In the genomic region with DNA sequence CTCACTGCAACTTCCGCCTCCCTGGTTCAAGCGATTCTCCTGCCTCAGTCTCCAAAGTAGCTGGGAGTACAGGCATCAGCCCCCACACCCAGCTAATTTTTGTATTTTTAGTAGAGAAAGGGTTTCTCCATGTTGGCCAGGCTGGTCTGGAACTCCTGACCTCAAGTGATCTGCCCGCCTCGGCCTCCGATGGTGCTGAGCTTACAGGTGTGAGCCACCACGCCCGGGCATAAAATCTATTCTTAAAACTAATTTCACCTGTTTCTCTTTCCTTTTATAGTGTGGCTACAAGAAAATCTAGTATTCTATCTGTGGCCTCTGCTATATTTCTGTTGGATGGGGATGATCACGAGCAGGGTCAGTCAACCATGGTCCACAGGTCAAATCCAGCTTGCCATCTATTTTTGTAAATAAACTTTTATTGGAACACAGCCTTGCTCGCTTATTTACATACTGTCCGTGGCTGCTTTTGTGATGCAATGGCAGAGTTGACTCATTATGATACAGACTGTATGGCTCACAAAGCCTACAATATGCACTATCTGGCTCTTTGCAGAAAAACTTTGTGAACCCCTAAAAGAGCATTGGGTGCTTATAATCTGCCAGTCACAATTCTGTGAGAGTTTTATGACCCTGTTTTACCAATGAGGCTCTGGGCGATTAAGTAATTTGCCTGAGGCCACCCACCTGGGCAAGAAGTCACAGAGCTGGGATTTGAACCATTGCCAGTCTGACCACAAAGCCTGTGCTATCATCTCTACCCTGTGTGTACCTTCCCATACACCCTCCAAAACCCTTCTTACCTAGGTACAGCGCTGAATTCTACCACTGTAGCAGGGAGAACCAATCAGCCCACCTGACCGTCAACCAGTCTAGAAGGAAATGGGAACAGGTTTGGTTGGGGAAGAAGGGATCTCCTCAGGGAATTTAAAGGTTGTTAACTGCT, we compare ENCODE assay signal across 1 cellular context.
TF ChIP-seq lines count a peak whose summit lies in the region.

No MANE protein-coding gene starts in this region.

TF ChIP-seq in GM12878, 131 proteins besides CTCF, POLR2A, EP300 and RAD21 (continued from another document):
- TF ChIP-seq, protein P1, sequence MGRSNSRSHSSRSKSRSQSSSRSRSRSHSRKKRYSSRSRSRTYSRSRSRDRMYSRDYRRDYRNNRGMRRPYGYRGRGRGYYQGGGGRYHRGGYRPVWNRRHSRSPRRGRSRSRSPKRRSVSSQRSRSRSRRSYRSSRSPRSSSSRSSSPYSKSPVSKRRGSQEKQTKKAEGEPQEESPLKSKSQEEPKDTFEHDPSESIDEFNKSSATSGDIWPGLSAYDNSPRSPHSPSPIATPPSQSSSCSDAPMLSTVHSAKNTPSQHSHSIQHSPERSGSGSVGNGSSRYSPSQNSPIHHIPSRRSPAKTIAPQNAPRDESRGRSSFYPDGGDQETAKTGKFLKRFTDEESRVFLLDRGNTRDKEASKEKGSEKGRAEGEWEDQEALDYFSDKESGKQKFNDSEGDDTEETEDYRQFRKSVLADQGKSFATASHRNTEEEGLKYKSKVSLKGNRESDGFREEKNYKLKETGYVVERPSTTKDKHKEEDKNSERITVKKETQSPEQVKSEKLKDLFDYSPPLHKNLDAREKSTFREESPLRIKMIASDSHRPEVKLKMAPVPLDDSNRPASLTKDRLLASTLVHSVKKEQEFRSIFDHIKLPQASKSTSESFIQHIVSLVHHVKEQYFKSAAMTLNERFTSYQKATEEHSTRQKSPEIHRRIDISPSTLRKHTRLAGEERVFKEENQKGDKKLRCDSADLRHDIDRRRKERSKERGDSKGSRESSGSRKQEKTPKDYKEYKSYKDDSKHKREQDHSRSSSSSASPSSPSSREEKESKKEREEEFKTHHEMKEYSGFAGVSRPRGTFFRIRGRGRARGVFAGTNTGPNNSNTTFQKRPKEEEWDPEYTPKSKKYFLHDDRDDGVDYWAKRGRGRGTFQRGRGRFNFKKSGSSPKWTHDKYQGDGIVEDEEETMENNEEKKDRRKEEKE (IDR thresholded peaks at IDR 0.05): no peak
- no peak for TF ChIP-seq HCFC1 (IDR thresholded peaks at IDR 0.05; ENCODE audit: low read length)
- TF ChIP-seq, protein P2, sequence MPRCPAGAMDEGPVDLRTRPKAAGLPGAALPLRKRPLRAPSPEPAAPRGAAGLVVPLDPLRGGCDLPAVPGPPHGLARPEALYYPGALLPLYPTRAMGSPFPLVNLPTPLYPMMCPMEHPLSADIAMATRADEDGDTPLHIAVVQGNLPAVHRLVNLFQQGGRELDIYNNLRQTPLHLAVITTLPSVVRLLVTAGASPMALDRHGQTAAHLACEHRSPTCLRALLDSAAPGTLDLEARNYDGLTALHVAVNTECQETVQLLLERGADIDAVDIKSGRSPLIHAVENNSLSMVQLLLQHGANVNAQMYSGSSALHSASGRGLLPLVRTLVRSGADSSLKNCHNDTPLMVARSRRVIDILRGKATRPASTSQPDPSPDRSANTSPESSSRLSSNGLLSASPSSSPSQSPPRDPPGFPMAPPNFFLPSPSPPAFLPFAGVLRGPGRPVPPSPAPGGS (IDR thresholded peaks at IDR 0.05; ENCODE audit: borderline replicate concordance, insufficient read depth, low read depth, low read length, poor library complexity, severe bottlenecking): peak; percentile 49
- TF ChIP-seq MYB (IDR thresholded peaks at IDR 0.05; ENCODE audit: borderline replicate concordance, low read depth, low read length): no peak
- peak; percentile 61; the same call in 1 of the 2 replicates for TF ChIP-seq TBL1XR1 (IDR thresholded peaks at IDR 0.05; ENCODE audit: low read depth, low read length)
- TF ChIP-seq TCF12 (IDR thresholded peaks at IDR 0.05; ENCODE audit: low read depth, low read length): no peak
- TF ChIP-seq POLR2AphosphoS5 (IDR thresholded peaks at IDR 0.05; ENCODE audit: low read length): no peak
- no peak for TF ChIP-seq ZNF384 (IDR thresholded peaks at IDR 0.05; ENCODE audit: borderline replicate concordance, low read depth, low read length)
- no peak for TF ChIP-seq CBX3 (IDR thresholded peaks at IDR 0.05; ENCODE audit: borderline replicate concordance, low read depth)
- TF ChIP-seq CEBPB (IDR thresholded peaks at IDR 0.05; ENCODE audit: borderline replicate concordance in 1 of 2, low read depth in 2 of 2, low read length in 2 of 2): no peak; a peak in 2 of 4 replicates
- TF ChIP-seq STAT1 (conservative IDR thresholded peaks at IDR 0.05): no peak
- TF ChIP-seq, protein P3, sequence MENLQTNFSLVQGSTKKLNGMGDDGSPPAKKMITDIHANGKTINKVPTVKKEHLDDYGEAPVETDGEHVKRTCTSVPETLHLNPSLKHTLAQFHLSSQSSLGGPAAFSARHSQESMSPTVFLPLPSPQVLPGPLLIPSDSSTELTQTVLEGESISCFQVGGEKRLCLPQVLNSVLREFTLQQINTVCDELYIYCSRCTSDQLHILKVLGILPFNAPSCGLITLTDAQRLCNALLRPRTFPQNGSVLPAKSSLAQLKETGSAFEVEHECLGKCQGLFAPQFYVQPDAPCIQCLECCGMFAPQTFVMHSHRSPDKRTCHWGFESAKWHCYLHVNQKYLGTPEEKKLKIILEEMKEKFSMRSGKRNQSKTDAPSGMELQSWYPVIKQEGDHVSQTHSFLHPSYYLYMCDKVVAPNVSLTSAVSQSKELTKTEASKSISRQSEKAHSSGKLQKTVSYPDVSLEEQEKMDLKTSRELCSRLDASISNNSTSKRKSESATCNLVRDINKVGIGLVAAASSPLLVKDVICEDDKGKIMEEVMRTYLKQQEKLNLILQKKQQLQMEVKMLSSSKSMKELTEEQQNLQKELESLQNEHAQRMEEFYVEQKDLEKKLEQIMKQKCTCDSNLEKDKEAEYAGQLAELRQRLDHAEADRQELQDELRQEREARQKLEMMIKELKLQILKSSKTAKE (IDR thresholded peaks at IDR 0.05; ENCODE audit: low read depth, poor library complexity, severe bottlenecking): peak; percentile 69
- no peak for TF ChIP-seq EGR1 (IDR thresholded peaks at IDR 0.05; ENCODE audit: borderline replicate concordance in 1 of 2, low read depth in 2 of 2, low read length in 2 of 2)
- TF ChIP-seq BCL11A (IDR thresholded peaks at IDR 0.05; ENCODE audit: low read depth, low read length): peak; percentile 11; the same call in 1 of the 2 replicates
- no peak for TF ChIP-seq ZNF207 (IDR thresholded peaks at IDR 0.05; ENCODE audit: borderline replicate concordance)
- 0 out of 2 replicates have a peak, but pooled peaks have one; percentile 8 for TF ChIP-seq YY1 (IDR thresholded peaks at IDR 0.05; ENCODE audit: low read depth, low read length)
- no peak for TF ChIP-seq GATAD2B (conservative IDR thresholded peaks at IDR 0.05; ENCODE audit: low read depth)
- TF ChIP-seq YBX1 (IDR thresholded peaks at IDR 0.05): no peak
- peak; percentile 61; the same call in 1 of the 2 replicates for TF ChIP-seq TCF3 (IDR thresholded peaks at IDR 0.05; ENCODE audit: borderline replicate concordance, insufficient read depth, low read depth, low read length)
- TF ChIP-seq, protein P4, sequence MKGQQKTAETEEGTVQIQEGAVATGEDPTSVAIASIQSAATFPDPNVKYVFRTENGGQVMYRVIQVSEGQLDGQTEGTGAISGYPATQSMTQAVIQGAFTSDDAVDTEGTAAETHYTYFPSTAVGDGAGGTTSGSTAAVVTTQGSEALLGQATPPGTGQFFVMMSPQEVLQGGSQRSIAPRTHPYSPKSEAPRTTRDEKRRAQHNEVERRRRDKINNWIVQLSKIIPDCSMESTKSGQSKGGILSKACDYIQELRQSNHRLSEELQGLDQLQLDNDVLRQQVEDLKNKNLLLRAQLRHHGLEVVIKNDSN (IDR thresholded peaks at IDR 0.05; ENCODE audit: borderline replicate concordance, extremely low read length, insufficient read depth, low read depth, low read length): no peak
- TF ChIP-seq IKZF2 (IDR thresholded peaks at IDR 0.05): peak; percentile 49 to 72; a peak in 3 of 4 replicates
- TF ChIP-seq SMC3 (IDR thresholded peaks at IDR 0.05; ENCODE audit: borderline replicate concordance, low read length): peak; percentile 25; the same call in 1 of the 2 replicates
- peak; percentile 78 for TF ChIP-seq CREM (IDR thresholded peaks at IDR 0.05; ENCODE audit: low read depth)
- TF ChIP-seq, protein P5, sequence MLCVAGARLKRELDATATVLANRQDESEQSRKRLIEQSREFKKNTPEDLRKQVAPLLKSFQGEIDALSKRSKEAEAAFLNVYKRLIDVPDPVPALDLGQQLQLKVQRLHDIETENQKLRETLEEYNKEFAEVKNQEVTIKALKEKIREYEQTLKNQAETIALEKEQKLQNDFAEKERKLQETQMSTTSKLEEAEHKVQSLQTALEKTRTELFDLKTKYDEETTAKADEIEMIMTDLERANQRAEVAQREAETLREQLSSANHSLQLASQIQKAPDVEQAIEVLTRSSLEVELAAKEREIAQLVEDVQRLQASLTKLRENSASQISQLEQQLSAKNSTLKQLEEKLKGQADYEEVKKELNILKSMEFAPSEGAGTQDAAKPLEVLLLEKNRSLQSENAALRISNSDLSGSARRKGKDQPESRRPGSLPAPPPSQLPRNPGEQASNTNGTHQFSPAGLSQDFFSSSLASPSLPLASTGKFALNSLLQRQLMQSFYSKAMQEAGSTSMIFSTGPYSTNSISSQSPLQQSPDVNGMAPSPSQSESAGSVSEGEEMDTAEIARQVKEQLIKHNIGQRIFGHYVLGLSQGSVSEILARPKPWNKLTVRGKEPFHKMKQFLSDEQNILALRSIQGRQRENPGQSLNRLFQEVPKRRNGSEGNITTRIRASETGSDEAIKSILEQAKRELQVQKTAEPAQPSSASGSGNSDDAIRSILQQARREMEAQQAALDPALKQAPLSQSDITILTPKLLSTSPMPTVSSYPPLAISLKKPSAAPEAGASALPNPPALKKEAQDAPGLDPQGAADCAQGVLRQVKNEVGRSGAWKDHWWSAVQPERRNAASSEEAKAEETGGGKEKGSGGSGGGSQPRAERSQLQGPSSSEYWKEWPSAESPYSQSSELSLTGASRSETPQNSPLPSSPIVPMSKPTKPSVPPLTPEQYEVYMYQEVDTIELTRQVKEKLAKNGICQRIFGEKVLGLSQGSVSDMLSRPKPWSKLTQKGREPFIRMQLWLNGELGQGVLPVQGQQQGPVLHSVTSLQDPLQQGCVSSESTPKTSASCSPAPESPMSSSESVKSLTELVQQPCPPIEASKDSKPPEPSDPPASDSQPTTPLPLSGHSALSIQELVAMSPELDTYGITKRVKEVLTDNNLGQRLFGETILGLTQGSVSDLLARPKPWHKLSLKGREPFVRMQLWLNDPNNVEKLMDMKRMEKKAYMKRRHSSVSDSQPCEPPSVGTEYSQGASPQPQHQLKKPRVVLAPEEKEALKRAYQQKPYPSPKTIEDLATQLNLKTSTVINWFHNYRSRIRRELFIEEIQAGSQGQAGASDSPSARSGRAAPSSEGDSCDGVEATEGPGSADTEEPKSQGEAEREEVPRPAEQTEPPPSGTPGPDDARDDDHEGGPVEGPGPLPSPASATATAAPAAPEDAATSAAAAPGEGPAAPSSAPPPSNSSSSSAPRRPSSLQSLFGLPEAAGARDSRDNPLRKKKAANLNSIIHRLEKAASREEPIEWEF (IDR thresholded peaks at IDR 0.05; ENCODE audit: insufficient replicate concordance, low read depth, low read length): no peak
- peak; percentile 76 for TF ChIP-seq FOXK2 (IDR thresholded peaks at IDR 0.05)
- no peak; the same call in 1 of the 2 replicates for TF ChIP-seq TARDBP (IDR thresholded peaks at IDR 0.05; ENCODE audit: borderline replicate concordance)
